Comparison of ENCODE assay signal across 23 cellular contexts in the genomic region with DNA sequence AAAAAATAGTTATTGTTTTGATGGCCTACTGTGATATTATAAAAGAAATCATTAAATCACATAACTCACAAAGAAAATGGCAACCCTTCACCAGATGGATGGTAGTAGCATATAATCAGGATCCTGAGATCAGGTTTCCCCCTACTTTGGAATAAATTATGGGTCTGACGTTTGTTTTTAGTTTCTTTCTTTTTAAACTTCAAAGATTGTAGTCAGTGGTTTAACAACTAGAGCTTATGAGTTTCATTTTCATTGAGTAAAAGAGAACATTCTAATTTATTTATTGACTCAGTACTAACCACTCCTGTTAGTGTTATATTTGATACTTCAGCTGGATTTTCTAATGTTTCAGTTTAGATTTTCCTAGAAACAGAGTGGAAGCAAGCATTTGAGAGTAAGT.
DNase-seq lines count a peak whose midpoint lies in the region; ATAC-seq and TF ChIP-seq lines count a peak whose summit lies in the region.
"Had no signal": no experiment of that assay in that cellular context is flagged by ENCODE, and none has a peak within 500 bp of the region (broad histone marks: within the 10 kb centered on the region; RNA-seq: fewer than 3 reads in every experiment).

No MANE protein-coding gene starts in this region.

- no peaks in the 10 kb centered on the region; the same call in 1 of the 2 replicates for H3K9me3 ChIP-seq in SK-N-MC (ENCODE audit: low read depth, low read length)
- H3K9me3 ChIP-seq: SJSA1 had no signal

- no peaks in the 10 kb centered on the region for H3K9me3 Mint-ChIP-seq in activated CD8-positive, alpha-beta T cell treated with anti-CD3 and anti-CD28 coated beads for 36 hours
- H3K9me3 Mint-ChIP-seq in activated CD8-positive, alpha-beta T cell treated with anti-CD3 and anti-CD28 coated beads, Interleukin-2, amount 10 ng/mL, durations not matched to agents 7 days and 5 days (ENCODE audit: insufficient read depth): no peaks in the 10 kb centered on the region

- H3K4me3 ChIP-seq in SK-N-MC: no peak overlapping the region
- H3K4me3 ChIP-seq: PC-9, SJSA1 had no signal

- CTCF ChIA-PET in activated CD8-positive, alpha-beta T cell treated with anti-CD3 and anti-CD28 coated beads for 36 hours (lab: Charles Lee): interaction anchor here (1.2 kb wide), 1 partner anchor 10 kb away, joined by 3 read pairs; no protein-coding TSS in a partner anchor
- CTCF ChIA-PET in activated CD8-positive, alpha-beta T cell treated with anti-CD3 and anti-CD28 coated beads, Interleukin-2, amount 10 ng/mL, durations not matched to agents 7 days and 5 days (lab: Charles Lee): interaction anchor here (0.9 kb wide), 1 partner anchor 20 kb away, joined by 3 read pairs; no protein-coding TSS in a partner anchor

- no peaks in the 10 kb centered on the region for H3K36me3 ChIP-seq in SK-N-MC (ENCODE audit: insufficient read depth, low read length)
- H3K36me3 ChIP-seq: SJSA1 had no signal

- H3K27ac Mint-ChIP-seq in activated CD8-positive, alpha-beta T cell treated with anti-CD3 and anti-CD28 coated beads for 36 hours: no peak overlapping the region
- no peak overlapping the region for H3K27ac Mint-ChIP-seq in activated CD8-positive, alpha-beta T cell treated with anti-CD3 and anti-CD28 coated beads, Interleukin-2, amount 10 ng/mL, durations not matched to agents 7 days and 5 days

- no peak for DNase-seq in activated CD8-positive, alpha-beta T cell treated with anti-CD3 and anti-CD28 coated beads for 36 hours
- no peak for DNase-seq in activated CD8-positive, alpha-beta T cell treated with anti-CD3 and anti-CD28 coated beads, Interleukin-2, amount 10 ng/mL, durations not matched to agents 7 days and 5 days
- DNase-seq in NCI-H2081 treated with DMSO at 0.1 percent for 48 hours (lab: John Stamatoyannopoulos, UW): peak; percentile 45
- DNase-seq in SK-N-MC (ENCODE audit: low read depth, low spot score): no peak
- no peak for DNase-seq in NOMO-1 (lab: John Stamatoyannopoulos, UW; ENCODE audit: unreplicated experiment in 2 of 2)
- DNase-seq: Calu3, DMS79 treated with DMSO at 0.1 percent for 48 hours, GF-D8, HCEC 1CT, Karpas-422, NCI-H1105, NCI-H1436 treated with DMSO at 0.1 percent for 48 hours, NCI-H187 treated with DMSO at 0.1 percent for 48 hours, NCI-H345, NCI-H510A treated with DMSO at 0.1 percent for 48 hours, NCI-H748 treated with DMSO at 0.1 percent for 48 hours, PC-9, Right ventricle myocardium superior, RPMI8226 had no signal

- H3K27ac ChIP-seq in SK-N-MC: peak overlapping the region; percentile 88
- H3K27ac ChIP-seq: PC-9, SJSA1 had no signal

- no peak overlapping the region for H3K9ac ChIP-seq in SK-N-MC (ENCODE audit: insufficient read length)

- no peaks in the 10 kb centered on the region for H3K36me3 Mint-ChIP-seq in activated CD8-positive, alpha-beta T cell treated with anti-CD3 and anti-CD28 coated beads for 36 hours (ENCODE audit: low read depth)
- no peaks in the 10 kb centered on the region for H3K36me3 Mint-ChIP-seq in activated CD8-positive, alpha-beta T cell treated with anti-CD3 and anti-CD28 coated beads, Interleukin-2, amount 10 ng/mL, durations not matched to agents 7 days and 5 days (ENCODE audit: low read depth)

- ATAC-seq in activated CD8-positive, alpha-beta T cell treated with anti-CD3 and anti-CD28 coated beads for 36 hours: peak; percentile 73
- no peak for ATAC-seq in activated CD8-positive, alpha-beta T cell treated with anti-CD3 and anti-CD28 coated beads, Interleukin-2, amount 10 ng/mL, durations not matched to agents 7 days and 5 days
- no peak for ATAC-seq in HG02885 (IDR thresholded peaks at IDR 0.05; ENCODE audit: poor library complexity, unreplicated experiment)
- ATAC-seq in GM21360 (IDR thresholded peaks at IDR 0.05; ENCODE audit: unreplicated experiment): no peak
- ATAC-seq: HepG2 had no signal

- TF ChIP-seq CTCF in activated CD8-positive, alpha-beta T cell treated with anti-CD3 and anti-CD28 coated beads for 36 hours (IDR thresholded peaks at IDR 0.05): no peak

- POLR2A ChIA-PET in activated CD8-positive, alpha-beta T cell treated with anti-CD3 and anti-CD28 coated beads for 36 hours (lab: Charles Lee): no interaction called here
- POLR2A ChIA-PET in activated CD8-positive, alpha-beta T cell treated with anti-CD3 and anti-CD28 coated beads, Interleukin-2, amount 10 ng/mL, durations not matched to agents 7 days and 5 days (lab: Charles Lee): no interaction called here

- no peak overlapping the region for H3K4me3 Mint-ChIP-seq in activated CD8-positive, alpha-beta T cell treated with anti-CD3 and anti-CD28 coated beads for 36 hours
- no peak overlapping the region for H3K4me3 Mint-ChIP-seq in activated CD8-positive, alpha-beta T cell treated with anti-CD3 and anti-CD28 coated beads, Interleukin-2, amount 10 ng/mL, durations not matched to agents 7 days and 5 days

- intact Hi-C loops in activated CD8-positive, alpha-beta T cell treated with anti-CD3 and anti-CD28 coated beads for 36 hours (cut with micrococcal nuclease): no loop called here

- peaks cover 6% of the 10 kb centered on the region for H3K27me3 Mint-ChIP-seq in activated CD8-positive, alpha-beta T cell treated with anti-CD3 and anti-CD28 coated beads for 36 hours
- no peaks in the 10 kb centered on the region for H3K27me3 Mint-ChIP-seq in activated CD8-positive, alpha-beta T cell treated with anti-CD3 and anti-CD28 coated beads, Interleukin-2, amount 10 ng/mL, durations not matched to agents 7 days and 5 days (ENCODE audit: low read depth)

- H3K4me1 Mint-ChIP-seq in activated CD8-positive, alpha-beta T cell treated with anti-CD3 and anti-CD28 coated beads for 36 hours (ENCODE audit: low read depth): peaks cover 3% of the 10 kb centered on the region
- H3K4me1 Mint-ChIP-seq in activated CD8-positive, alpha-beta T cell treated with anti-CD3 and anti-CD28 coated beads, Interleukin-2, amount 10 ng/mL, durations not matched to agents 7 days and 5 days (ENCODE audit: low read depth): no peaks in the 10 kb centered on the region
